8 cellular contexts compared by ENCODE assay signal in the genomic region with DNA sequence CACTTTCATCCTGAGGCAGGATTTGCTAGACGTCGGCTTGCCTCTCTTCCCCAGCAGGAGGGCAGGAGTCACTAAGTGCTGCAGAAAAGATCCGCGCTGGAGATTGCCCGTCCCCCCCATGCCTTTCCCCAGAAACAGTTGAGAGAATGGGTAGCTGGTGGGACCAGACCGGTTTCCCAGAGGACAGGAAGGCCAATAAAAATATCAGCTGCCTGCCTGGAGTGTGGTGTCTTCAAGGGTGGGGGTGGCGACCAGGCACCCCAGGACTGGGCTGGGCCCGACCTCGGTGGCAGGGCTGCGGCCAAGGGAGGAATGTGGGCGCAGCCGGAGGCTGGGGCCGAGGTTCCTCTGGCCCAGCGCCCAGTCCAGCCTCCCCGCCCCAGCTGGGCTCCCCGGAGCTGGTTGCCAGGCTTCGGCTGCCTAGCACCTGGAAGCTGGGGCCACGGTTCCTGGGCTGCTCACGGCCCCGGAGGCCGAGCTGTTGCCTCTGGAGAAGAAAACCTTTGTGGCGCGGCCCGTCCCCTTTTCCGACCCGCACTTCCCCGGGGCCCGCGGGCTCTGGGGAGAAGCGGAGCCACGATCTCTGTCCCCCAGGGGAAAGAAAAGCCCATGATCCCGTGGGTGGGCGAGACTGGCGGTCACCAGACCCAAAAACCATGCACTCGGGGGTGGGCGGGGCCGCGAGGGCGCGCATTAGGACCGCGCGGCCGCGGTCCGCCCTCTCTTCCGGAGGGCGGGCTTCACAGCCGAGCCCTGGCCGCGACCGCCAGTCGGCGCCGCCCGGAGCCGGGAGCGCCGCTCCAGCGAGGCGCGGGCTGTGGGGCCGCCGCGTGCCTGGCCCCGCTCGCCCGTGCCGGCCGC. TPM values are rescaled to one million over a fixed set of nuclear protein-coding genes. Genes with fewer than 3 reads are reported as not detected.
DNase-seq lines count a peak whose midpoint lies in the region; ATAC-seq and TF ChIP-seq lines count a peak whose summit lies in the region.

A gene with protein sequence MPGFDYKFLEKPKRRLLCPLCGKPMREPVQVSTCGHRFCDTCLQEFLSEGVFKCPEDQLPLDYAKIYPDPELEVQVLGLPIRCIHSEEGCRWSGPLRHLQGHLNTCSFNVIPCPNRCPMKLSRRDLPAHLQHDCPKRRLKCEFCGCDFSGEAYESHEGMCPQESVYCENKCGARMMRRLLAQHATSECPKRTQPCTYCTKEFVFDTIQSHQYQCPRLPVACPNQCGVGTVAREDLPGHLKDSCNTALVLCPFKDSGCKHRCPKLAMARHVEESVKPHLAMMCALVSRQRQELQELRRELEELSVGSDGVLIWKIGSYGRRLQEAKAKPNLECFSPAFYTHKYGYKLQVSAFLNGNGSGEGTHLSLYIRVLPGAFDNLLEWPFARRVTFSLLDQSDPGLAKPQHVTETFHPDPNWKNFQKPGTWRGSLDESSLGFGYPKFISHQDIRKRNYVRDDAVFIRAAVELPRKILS (plus strand): TSS at position 769 of the 861 bp plus-strand sequence. CDS start 102 bp downstream, outside the sequence.

- 0 to 4% methylated on average over 3 to 18 of the region's 70 CpGs for WGBS in esophagus squamous epithelium, 2 donors

- H3K4me3 ChIP-seq in esophagus squamous epithelium (peak within 1 kb of the TSS; percentile 56 to 97 (median 64)), muscle layer of duodenum (ENCODE audit: low read depth in 1 of 2, low read length in 2 of 2) (peak within 1 kb of the TSS; percentile 78 to 87)

- peak in 4 of 6 experiments; percentile 10 to 54 (median 45) for TF ChIP-seq CTCF in esophagus squamous epithelium (IDR thresholded peaks at IDR 0.05)

- peaks cover 4% of the 10 kb centered on the region for H3K27me3 Mint-ChIP-seq in IgD-negative memory B cell

- intact Hi-C loops in esophagus squamous epithelium (cut with DNase I) = no loop called here

- H3K36me3 ChIP-seq in esophagus squamous epithelium (peaks cover 7 to 12% (median 8%) of the 10 kb centered on the region in 3 donors), muscle layer of duodenum (ENCODE audit: control insufficient read depth in 1 of 2, insufficient read depth in 2 of 2, low read length in 2 of 2) (peaks cover 0 to 4% of the 10 kb centered on the region in 2 donors)

- DNase-seq in DMS 273 treated with DMSO at 0.1 percent for 48 hours (lab: John Stamatoyannopoulos, UW) (peak; percentile 91), activated T-helper 1 cell treated with Interleukin-2 at 50 U/mL for 16 hours (ENCODE audit: low read depth) (peak; percentile 66), esophagus squamous epithelium (lab: John Stamatoyannopoulos, UW) (no peak)
- DNase-seq in stimulated activated naive CD4-positive, alpha-beta T cell treated with Interleukin-2 at 50 U/mL for 16 hours (lab: John Stamatoyannopoulos, UW) = peak; percentile 73

- peak within 1 kb of the TSS; percentile 94 to 99 (median 98) for H3K27ac ChIP-seq in esophagus squamous epithelium
- H3K27ac ChIP-seq in muscle layer of duodenum (ENCODE audit: low read length) = peak within 1 kb of the TSS; percentile 94

- peak within 1 kb of the TSS; percentile 93 to 99 (median 96) for H3K4me3 Mint-ChIP-seq in IgD-negative memory B cell

- peak in 3 of 4 donors; percentile 90 to 96 (median 94) for TF ChIP-seq POLR2A in esophagus squamous epithelium (IDR thresholded peaks at IDR 0.05)

- H3K27me3 ChIP-seq in esophagus squamous epithelium (no peaks in the 10 kb centered on the region), muscle layer of duodenum (ENCODE audit: low read depth, low read length) (no peaks in the 10 kb centered on the region)

- peak; percentile 42 for ATAC-seq in GM21526 (IDR thresholded peaks at IDR 0.05; ENCODE audit: low FRiP score, unreplicated experiment)

- peaks cover 38 to 82% (median 52%) of the 10 kb centered on the region in 3 donors for H3K4me1 ChIP-seq in esophagus squamous epithelium
- H3K4me1 ChIP-seq in muscle layer of duodenum (ENCODE audit: control insufficient read depth in 1 of 2, insufficient read depth in 2 of 2, low read length in 2 of 2) = peaks cover 12 to 28% of the 10 kb centered on the region in 2 donors

- peaks cover 2% of the 10 kb centered on the region for H3K36me3 Mint-ChIP-seq in IgD-negative memory B cell

- peak within 1 kb of the TSS; percentile 99 to 100 (median 100) for H3K27ac Mint-ChIP-seq in IgD-negative memory B cell

- H3K9me3 ChIP-seq in esophagus squamous epithelium (no peaks in the 10 kb centered on the region), muscle layer of duodenum (ENCODE audit: control insufficient read depth in 1 of 2, low read length in 2 of 2) (no peaks in the 10 kb centered on the region)

- no peaks in the 10 kb centered on the region for H3K9me3 Mint-ChIP-seq in IgD-negative memory B cell

- peaks cover 25 to 32% (median 29%) of the 10 kb centered on the region in 3 donors for H3K4me1 Mint-ChIP-seq in IgD-negative memory B cell

TF ChIP-seq in PFSK-1, 5 proteins besides CTCF, POLR2A, EP300 and RAD21:
- TF ChIP-seq FOXP2 (optimal IDR thresholded peaks at IDR 0.05; ENCODE audit: borderline replicate concordance, extremely low read depth, extremely low read length, insufficient read depth) (no peak), TAF1 (IDR thresholded peaks at IDR 0.05; ENCODE audit: borderline replicate concordance, insufficient read depth, low read length) (peak; percentile 90), POLR2AphosphoS5 (IDR thresholded peaks at IDR 0.05; ENCODE audit: low read depth, low read length) (peak; percentile 71; the same call in 1 of the 2 replicates), SIN3A (IDR thresholded peaks at IDR 0.05; ENCODE audit: borderline replicate concordance, insufficient read depth, low read length) (0 out of 2 replicates have a peak, but pooled peaks have one; percentile 60)

RNA-seq across cellular contexts. Expression of the gene that starts here (rescaled TPM):
- 13.8 TPM for polyA plus RNA-seq in IgD-negative memory B cell
- 138 TPM for polyA plus RNA-seq in PFSK-1 (2012; ENCODE audit: insufficient read length, low read depth)
- 10 to 100 TPM; 25.0 to 39.8 (median 33.0) TPM for total RNA-seq in esophagus squamous epithelium
